ENCODE assay signal across 14 cellular contexts in the genomic region with DNA sequence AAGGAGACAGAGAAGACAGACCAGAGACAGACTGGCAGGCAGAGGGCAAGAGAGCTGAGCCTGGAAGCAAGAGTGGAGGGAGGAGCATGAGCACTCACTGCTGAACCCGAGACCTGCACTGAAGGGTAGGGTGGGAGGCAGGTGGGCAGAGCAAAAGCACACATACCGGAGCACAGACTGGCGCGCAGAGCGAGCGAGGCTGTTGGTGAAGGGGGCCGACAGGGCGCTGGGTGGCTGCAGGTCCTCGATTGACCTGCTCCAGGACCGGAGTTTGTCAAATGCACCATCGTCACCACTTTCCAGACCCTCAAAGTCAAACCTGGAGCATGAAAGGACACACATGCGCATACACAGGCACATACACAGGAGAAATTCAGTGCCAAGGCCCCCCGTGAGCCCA.
"Had no signal": no experiment of that assay in that cellular context is flagged by ENCODE, and none has a peak within 500 bp of the region (broad histone marks: within the 10 kb centered on the region; RNA-seq: fewer than 3 reads in every experiment).

No MANE protein-coding gene starts in this region.

- H3K27me3 ChIP-seq: heart right ventricle, left lung, SJSA1 had no signal

- H3K4me3 Mint-ChIP-seq: activated T-cell treated with anti-CD3 and anti-CD28 coated beads, Interleukin-2, amount 50 U/mL, for 24 hours; stimulated activated memory B cell treated with anti-CD40 and anti-IgM and Interleukin-4, amounts not matched to agents 10 μg/mL and 1 μg/mL and 100 μg/mL, for 72 hours; type B pancreatic cell had no signal

- H3K4me3 ChIP-seq: heart right ventricle, left lung, SJSA1 had no signal

- H3K27ac Mint-ChIP-seq: progenitor cell of endocrine pancreas, type B pancreatic cell had no signal

- FAIRE-seq: frontal cortex, small intestine had no signal

- H3K9me3 ChIP-seq: heart right ventricle, left lung, SJSA1 had no signal

- DNase-seq: activated CD4-positive, alpha-beta T cell treated with anti-CD3 and anti-CD28 coated beads, Interleukin-2, amount 50 U/mL, for 1 hour; activated naive CD4-positive, alpha-beta T cell treated with Interleukin-2 at 50 U/mL for 16 hours; activated T-cell treated with anti-CD3 and anti-CD28 coated beads, Interleukin-2, amount 50 U/mL, for 24 hours; heart right ventricle; islet precursor cell; left lung; mesendoderm; small intestine; substantia nigra had no signal

- H3K36me3 Mint-ChIP-seq: type B pancreatic cell had no signal

- H3K9me3 Mint-ChIP-seq: activated T-cell treated with anti-CD3 and anti-CD28 coated beads, Interleukin-2, amount 50 U/mL, for 24 hours; stimulated activated memory B cell treated with anti-CD40 and anti-IgM and Interleukin-4, amounts not matched to agents 10 μg/mL and 1 μg/mL and 100 μg/mL, for 72 hours; type B pancreatic cell had no signal

- H3K27me3 Mint-ChIP-seq: activated T-cell treated with anti-CD3 and anti-CD28 coated beads, Interleukin-2, amount 50 U/mL, for 24 hours; progenitor cell of endocrine pancreas; stimulated activated memory B cell treated with anti-CD40 and anti-IgM and Interleukin-4, amounts not matched to agents 10 μg/mL and 1 μg/mL and 100 μg/mL, for 72 hours; type B pancreatic cell had no signal

- H3K27ac ChIP-seq: SJSA1 had no signal
